ENCODE assay signal across 8 cellular contexts in genomic region chr19:5621311-5621944, GRCh38. TPM values are rescaled to one million over a fixed set of nuclear protein-coding genes. Genes with fewer than 3 reads are reported as not detected.
DNase-seq lines count a peak whose midpoint lies in the region; ATAC-seq and TF ChIP-seq lines count a peak whose summit lies in the region.

No MANE protein-coding gene starts in this region.

- H3K27me3 Mint-ChIP-seq in CD8-positive, alpha-beta T cell (ENCODE audit: low read depth) = no peaks in the 10 kb centered on the region

- DNase-seq in CD8-positive, alpha-beta T cell = no peak
- DNase-seq in RWPE1 (ENCODE audit: low spot score) (no peak), osteoblast (ENCODE audit: insufficient read length, low spot score, missing footprints) (no peak), SHP77 (lab: John Stamatoyannopoulos, UW) (no peak), HCEC 1CT (no peak)

- peak overlapping the region; percentile 91 for H3K4me2 ChIP-seq in osteoblast (ENCODE audit: insufficient read depth, low read length)

- WGBS in esophagus, 2 donors = 20% methylated on average over 14 of the region's 14 CpGs

- H3K9me3 Mint-ChIP-seq in CD8-positive, alpha-beta T cell = no peaks in the 10 kb centered on the region

- TF ChIP-seq CTCF in CD8-positive, alpha-beta T cell (IDR thresholded peaks at IDR 0.05) = no peak
- TF ChIP-seq CTCF in RWPE1 (conservative IDR thresholded peaks at IDR 0.05; ENCODE audit: low read depth) (no peak), osteoblast (IDR thresholded peaks at IDR 0.05; ENCODE audit: extremely low read depth, low read depth, low read length) (no peak)

- POLR2A ChIA-PET in CD8-positive, alpha-beta T cell (lab: Charles Lee) = interaction anchor here (0.7 to 1.9 kb wide), 4 partner anchors 14 to 69 kb away, joined by 3 to 6 read pairs (median 4); partner anchors contain the start of gene RPL36
- POLR2A ChIA-PET in RWPE1 (lab: Yijun Ruan, JAX; ENCODE audit: low non-redundant PET) = no interaction called here

- H3K4me3 Mint-ChIP-seq in CD8-positive, alpha-beta T cell = peak overlapping the region; percentile 100

- peak overlapping the region; percentile 54 for H2AFZ ChIP-seq in osteoblast (ENCODE audit: low read length)

- H3K27me3 ChIP-seq in CD8-positive, alpha-beta T cell (ENCODE audit: insufficient read depth, low read length) = no peaks in the 10 kb centered on the region
- H3K27me3 ChIP-seq in esophagus (ENCODE audit: control insufficient read depth in 1 of 2, insufficient read depth in 2 of 2, low read length in 2 of 2) (no peaks in the 10 kb centered on the region), osteoblast (ENCODE audit: insufficient read depth, low read length) (no peaks in the 10 kb centered on the region)

- no peaks in the 10 kb centered on the region for H3K9me3 ChIP-seq in CD8-positive, alpha-beta T cell (ENCODE audit: low read length)
- H3K9me3 ChIP-seq in esophagus (ENCODE audit: control insufficient read depth in 2 of 2, insufficient read depth in 1 of 2, low read depth in 1 of 2, low read length in 1 of 2) = no peaks in the 10 kb centered on the region
- no peaks in the 10 kb centered on the region for H3K9me3 ChIP-seq in osteoblast (ENCODE audit: low read depth, low read length)

- peaks cover 79% of the 10 kb centered on the region for H3K36me3 Mint-ChIP-seq in CD8-positive, alpha-beta T cell

- intact Hi-C loops in CD8-positive, alpha-beta T cell (cut with DNase I, micrococcal nuclease) = loop anchor here (5.0 kb wide), 4 partner anchors 281 to 1994 kb away; partner anchors contain the start of genes ALKBH7 (in 1 of the 2), CACTIN (in 1 of the 2), DPP9 (in 1 of the 2) and NDUFA11 (in 1 of the 2)

- ATAC-seq in CD8-positive, alpha-beta T cell = no peak
- ATAC-seq in HG03280 (IDR thresholded peaks at IDR 0.05; ENCODE audit: unreplicated experiment) = no peak
- ATAC-seq in GM18519 (IDR thresholded peaks at IDR 0.05; ENCODE audit: low FRiP score, unreplicated experiment) = no peak

- H3K36me3 ChIP-seq in CD8-positive, alpha-beta T cell (ENCODE audit: insufficient read depth, low read length) = peaks cover 39% of the 10 kb centered on the region
- H3K36me3 ChIP-seq in esophagus (ENCODE audit: control insufficient read depth in 2 of 2, insufficient read depth in 2 of 2, low read length in 1 of 2) (peaks cover 0 to 13% of the 10 kb centered on the region in 2 donors), osteoblast (ENCODE audit: insufficient read depth, low read length) (peaks cover 50% of the 10 kb centered on the region)

- H4K20me1 ChIP-seq in osteoblast (ENCODE audit: insufficient read depth, low read length) = peaks cover 61% of the 10 kb centered on the region

- peak overlapping the region; percentile 79 for H3K27ac ChIP-seq in CD8-positive, alpha-beta T cell (ENCODE audit: low read depth, low read length)
- H3K27ac ChIP-seq in RWPE1 (peak overlapping the region; percentile 90), esophagus (ENCODE audit: low read depth in 2 of 2, low read length in 1 of 2) (peak overlapping the region; percentile 30 to 98), osteoblast (ENCODE audit: low read depth, low read length) (peak overlapping the region; percentile 67)

- H3K4me1 Mint-ChIP-seq in CD8-positive, alpha-beta T cell (ENCODE audit: low read depth) = peaks cover 68% of the 10 kb centered on the region

- peak overlapping the region; percentile 93 for H3K4me3 ChIP-seq in CD8-positive, alpha-beta T cell (ENCODE audit: low read depth, low read length)
- H3K4me3 ChIP-seq in esophagus (ENCODE audit: low read depth in 1 of 2, low read length in 2 of 2) (peak overlapping the region; percentile 92 to 93), osteoblast (ENCODE audit: insufficient read depth, low read length) (peak overlapping the region; percentile 99)

- CTCF ChIA-PET in CD8-positive, alpha-beta T cell (lab: Charles Lee) = interaction anchor here (0.6 to 1.5 kb wide), 5 partner anchors 12 to 279 kb away, joined by 3 to 5 read pairs (median 3); partner anchors contain the start of genes MICOS13 and RPL36
- CTCF ChIA-PET in RWPE1 (lab: Yijun Ruan, JAX) = interaction anchor here (1.1 kb wide), 1 partner anchor 14 kb away, joined by 3 read pairs; no protein-coding TSS in a partner anchor

- peak overlapping the region; percentile 99 for H3K27ac Mint-ChIP-seq in CD8-positive, alpha-beta T cell

- peaks cover 95% of the 10 kb centered on the region for H3K79me2 ChIP-seq in osteoblast (ENCODE audit: insufficient read depth, low read length)

- peaks cover 71% of the 10 kb centered on the region for H3K4me1 ChIP-seq in CD8-positive, alpha-beta T cell (ENCODE audit: insufficient read depth, low read length)
- H3K4me1 ChIP-seq in esophagus (ENCODE audit: control insufficient read depth in 2 of 2, insufficient read depth in 2 of 2, low read length in 1 of 2) = peaks cover 5 to 12% of the 10 kb centered on the region in 2 donors
- H3K4me1 ChIP-seq in osteoblast (ENCODE audit: insufficient read depth, low read length) = peaks cover 37% of the 10 kb centered on the region

RNA-seq across cellular contexts. Expression of gene SAFB2, which starts 1.1 kb away (rescaled TPM):
- total RNA-seq in CD8-positive, alpha-beta T cell = 100 to 1,000 TPM; 293 to 302 TPM
- 10 to 100 TPM; 27.5 to 43.7 TPM for polyA plus RNA-seq in esophagus
- 38.0 and 43.0 TPM in 2 replicates for total RNA-seq in osteoblast

RNA-seq across cellular contexts. Expression of gene SAFB, which starts 1.5 kb away (rescaled TPM):
- total RNA-seq in CD8-positive, alpha-beta T cell = 100 to 1,000 TPM; 190 to 191 TPM
- 10 to 100 TPM; 44.2 to 48.5 TPM for polyA plus RNA-seq in esophagus
- total RNA-seq in osteoblast = 33.7 and 42.4 TPM in 2 replicates

RNA-seq across cellular contexts. Expression of gene TINCR, which starts 53.7 kb away (rescaled TPM):
- 1 to 10 TPM; 1.1 to 1.8 TPM for total RNA-seq in CD8-positive, alpha-beta T cell
- 10 to 100 TPM; 43.1 to 59.7 TPM for polyA plus RNA-seq in esophagus
- under 0.01 and 0.36 TPM in 2 replicates for total RNA-seq in osteoblast

RNA-seq across cellular contexts. Expression of gene MICOS13, which starts 58.9 kb away (rescaled TPM):
- total RNA-seq in CD8-positive, alpha-beta T cell = 10 to 100 TPM; 19.6 to 24.8 TPM
- 100 to 1,000 TPM in 1 of 2 donors, 10 to 100 TPM in 1; 86.8 to 104 TPM for polyA plus RNA-seq in esophagus
- total RNA-seq in osteoblast = 21.0 and 25.9 TPM in 2 replicates

RNA-seq across cellular contexts. Expression of gene HSD11B1L, which starts 59.4 kb away (rescaled TPM):
- 1 to 10 TPM; 3.1 to 4.1 TPM for total RNA-seq in CD8-positive, alpha-beta T cell
- polyA plus RNA-seq in esophagus = 1 to 10 TPM; 3.8 to 4.1 TPM
- 12.1 and 14.8 TPM in 2 replicates for total RNA-seq in osteoblast
